In the genomic region with DNA sequence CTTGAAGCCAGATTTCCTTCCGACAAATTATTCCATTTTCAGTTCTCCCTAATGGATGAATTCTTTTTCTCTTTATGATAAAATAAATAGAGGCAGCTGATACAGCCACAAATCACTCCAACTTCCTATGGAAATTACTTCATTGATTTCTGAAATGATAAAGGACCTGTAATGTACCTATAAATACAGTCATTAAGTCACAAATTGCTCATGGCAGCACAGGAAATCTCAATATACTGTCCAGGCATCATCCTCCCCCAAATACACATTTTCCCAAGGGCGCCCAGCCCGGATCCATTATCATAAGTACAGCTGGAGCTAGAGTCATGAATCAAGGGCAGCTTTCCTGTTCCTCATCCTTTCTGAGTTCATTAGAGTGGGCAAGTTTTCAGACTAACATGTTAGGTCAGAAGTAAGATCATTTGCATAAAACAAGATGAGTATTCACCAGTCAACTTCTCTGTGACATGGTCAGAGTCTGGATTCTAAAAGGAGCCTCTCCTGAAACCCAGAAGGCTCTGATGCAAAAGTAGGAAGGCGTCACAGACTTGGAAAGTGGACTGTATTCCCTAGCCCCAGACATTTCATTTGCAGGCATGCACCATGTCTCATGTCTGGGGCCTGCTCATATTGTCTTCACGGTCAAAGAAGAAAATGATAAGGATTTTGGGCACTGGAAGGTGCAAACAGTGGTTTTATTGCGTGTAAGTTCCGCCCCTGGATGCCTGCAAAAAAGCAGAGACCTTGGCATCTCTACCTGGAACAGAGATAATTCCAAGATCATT, we compare ENCODE assay signal across 15 cellular contexts.
"Had no signal": no experiment of that assay in that cellular context is flagged by ENCODE, and none has a peak within 500 bp of the region (broad histone marks: within the 10 kb centered on the region; RNA-seq: fewer than 3 reads in every experiment).

No MANE protein-coding gene starts in this region.

- ATAC-seq: mucosa of descending colon; naive thymus-derived CD8-positive, alpha-beta T cell had no signal

- H3K4me1 ChIP-seq: adrenal gland, prostate gland, suprapubic skin had no signal

- H3K4me1 Mint-ChIP-seq: activated naive CD4-positive, alpha-beta T cell treated with anti-CD3 and anti-CD28 coated beads, Interleukin-2, amount 10 ng/mL, durations not matched to agents 7 days and 5 days had no signal

- H3K27me3 ChIP-seq: adrenal gland, sigmoid colon, suprapubic skin, upper lobe of left lung had no signal

- H3K36me3 ChIP-seq: adrenal gland, prostate gland, sigmoid colon, suprapubic skin, upper lobe of left lung had no signal

- H3K27ac ChIP-seq: adrenal gland, sigmoid colon, suprapubic skin, upper lobe of left lung had no signal

- H3K36me3 Mint-ChIP-seq: activated naive CD4-positive, alpha-beta T cell treated with anti-CD3 and anti-CD28 coated beads, Interleukin-2, amount 10 ng/mL, durations not matched to agents 7 days and 5 days; naive thymus-derived CD8-positive, alpha-beta T cell had no signal

- H3K27ac Mint-ChIP-seq: activated naive CD4-positive, alpha-beta T cell treated with anti-CD3 and anti-CD28 coated beads, Interleukin-2, amount 10 ng/mL, durations not matched to agents 7 days and 5 days; activated T-helper 2 cell treated with anti-CD3 and anti-CD28 coated beads, Interferon-gamma antibody, Interleukin-2, Interleukin-4, amounts not matched to agents 10 μg/mL and 5 μg/mL and 100 μg/mL, durations not matched to agents 14 hours and 24 hours and 36 hours; naive thymus-derived CD8-positive, alpha-beta T cell had no signal

- H3K9me3 Mint-ChIP-seq: activated naive CD4-positive, alpha-beta T cell treated with anti-CD3 and anti-CD28 coated beads, Interleukin-2, amount 10 ng/mL, durations not matched to agents 7 days and 5 days; activated T-helper 2 cell treated with anti-CD3 and anti-CD28 coated beads, Interferon-gamma antibody, Interleukin-2, Interleukin-4, amounts not matched to agents 10 μg/mL and 5 μg/mL and 100 μg/mL, durations not matched to agents 14 hours and 24 hours and 36 hours; naive thymus-derived CD8-positive, alpha-beta T cell had no signal

- H3K4me3 ChIP-seq: adrenal gland, mucosa of descending colon, prostate gland, sigmoid colon, suprapubic skin, upper lobe of left lung had no signal

- H3K4me3 Mint-ChIP-seq: activated naive CD4-positive, alpha-beta T cell treated with anti-CD3 and anti-CD28 coated beads, Interleukin-2, amount 10 ng/mL, durations not matched to agents 7 days and 5 days; naive thymus-derived CD8-positive, alpha-beta T cell had no signal

- H3K27me3 Mint-ChIP-seq: activated naive CD4-positive, alpha-beta T cell treated with anti-CD3 and anti-CD28 coated beads, Interleukin-2, amount 10 ng/mL, durations not matched to agents 7 days and 5 days; naive thymus-derived CD8-positive, alpha-beta T cell had no signal

- H3K9me3 ChIP-seq: adrenal gland, mucosa of descending colon, prostate gland, sigmoid colon, suprapubic skin, upper lobe of left lung had no signal

- DNase-seq: activated CD4-positive, alpha-beta T cell treated with anti-CD3 and anti-CD28 coated beads, Interleukin-2, amount 50 U/mL, for 1 hour; activated naive CD4-positive, alpha-beta T cell treated with anti-CD3 and anti-CD28 coated beads, Interleukin-2, amount 10 ng/mL, durations not matched to agents 7 days and 5 days; activated T-cell treated with anti-CD3 and anti-CD28 coated beads for 4 hours; adrenal gland; erythroblast; mucosa of descending colon; naive thymus-derived CD8-positive, alpha-beta T cell; occipital lobe; sigmoid colon; stimulated activated CD4-positive, alpha-beta T cell treated with anti-CD3 and anti-CD28 coated beads, Interleukin-12 subunit alpha, Interleukin-12 subunit beta, amount 100 ng/mL, for 4 hours; stimulated activated naive CD4-positive, alpha-beta T cell; upper lobe of left lung had no signal
